In the genomic region with DNA sequence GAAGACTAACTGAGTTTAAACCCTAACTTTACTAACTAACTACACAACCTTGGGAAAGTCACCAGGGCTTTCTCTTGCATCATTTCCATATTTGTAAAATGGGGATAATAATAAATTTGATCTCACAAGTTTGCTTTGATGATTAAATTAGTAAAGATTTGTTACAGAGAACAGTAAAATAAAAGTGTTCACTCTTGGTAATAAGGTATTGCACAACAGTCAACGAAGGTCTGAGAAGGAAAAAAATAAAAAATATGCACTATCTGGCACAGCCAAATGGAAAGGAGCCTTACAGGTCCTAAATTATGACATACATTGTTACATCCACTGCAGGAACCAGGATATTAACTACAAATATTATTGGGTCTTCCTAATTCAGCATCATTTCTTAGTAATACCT, we compare ENCODE assay signal across 1 cellular context.
TF ChIP-seq lines count a peak whose summit lies in the region.

No MANE protein-coding gene starts in this region.

TF ChIP-seq in HepG2, 621 proteins besides CTCF, POLR2A, EP300 and RAD21 (continued from another document):
- TF ChIP-seq NKX3-1 (CRISPR knock-in tag; IDR thresholded peaks at IDR 0.05) (no peak), MIER2 (CRISPR knock-in tag; IDR thresholded peaks at IDR 0.05) (no peak)
